Comparison of ENCODE assay signal across 1 cellular context in genomic region chr11:57982763-57983162, GRCh38.
A peak's percentile ranks its signal among the peaks of the same experiment; 100 is the strongest.
TF ChIP-seq lines count a peak whose summit lies in the region.

No MANE protein-coding gene starts in this region.

TF ChIP-seq in GM12878, 131 proteins besides CTCF, POLR2A, EP300 and RAD21:
- TF ChIP-seq, protein P1, sequence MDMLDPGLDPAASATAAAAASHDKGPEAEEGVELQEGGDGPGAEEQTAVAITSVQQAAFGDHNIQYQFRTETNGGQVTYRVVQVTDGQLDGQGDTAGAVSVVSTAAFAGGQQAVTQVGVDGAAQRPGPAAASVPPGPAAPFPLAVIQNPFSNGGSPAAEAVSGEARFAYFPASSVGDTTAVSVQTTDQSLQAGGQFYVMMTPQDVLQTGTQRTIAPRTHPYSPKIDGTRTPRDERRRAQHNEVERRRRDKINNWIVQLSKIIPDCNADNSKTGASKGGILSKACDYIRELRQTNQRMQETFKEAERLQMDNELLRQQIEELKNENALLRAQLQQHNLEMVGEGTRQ (IDR thresholded peaks at IDR 0.05; ENCODE audit: borderline replicate concordance, low read depth, low read length), result no peak
- TF ChIP-seq PAX5 (IDR thresholded peaks at IDR 0.05; ENCODE audit: borderline replicate concordance, low read depth, low read length), result peak; percentile 82; the same call in 1 of the 2 replicates
TF ChIP-seq in GM12878: peak in this region for 1.
